ENCODE assay signal across 20 cellular contexts in the genomic region with DNA sequence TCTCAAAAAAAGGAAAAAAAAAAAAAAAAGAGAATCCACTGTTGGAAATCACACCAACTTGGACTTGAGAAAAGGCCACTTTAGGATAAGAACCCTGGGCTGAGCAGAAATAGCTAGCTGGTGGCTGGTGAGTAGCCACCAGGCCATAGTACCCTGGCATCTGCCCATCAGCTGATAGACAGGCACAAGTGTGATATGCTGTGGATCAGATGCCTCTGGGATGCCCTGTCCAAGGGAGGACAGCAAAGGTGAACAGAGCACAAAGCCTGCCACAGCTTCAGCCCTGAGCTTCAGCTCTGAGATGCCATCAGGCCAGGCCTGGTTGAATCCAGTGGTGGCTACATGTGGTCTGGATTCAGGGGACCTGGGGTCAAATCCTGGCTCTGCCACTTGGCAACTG. TPM values are rescaled to one million over a fixed set of nuclear protein-coding genes. Genes with fewer than 3 reads are reported as not detected.
A peak's percentile ranks its signal among the peaks of the same experiment; 100 is the strongest.
DNase-seq lines count a peak whose midpoint lies in the region; ATAC-seq and TF ChIP-seq lines count a peak whose summit lies in the region.
"Had no signal": no experiment of that assay in that cellular context is flagged by ENCODE, and none has a peak within 500 bp of the region (broad histone marks: within the 10 kb centered on the region; RNA-seq: fewer than 3 reads in every experiment).

No MANE protein-coding gene starts in this region.

- intact Hi-C loops in left ventricle myocardium superior (cut with micrococcal nuclease) (no loop called here), psoas muscle (cut with DNase I) (loop anchor here in 1 of 2 donors (5.0 kb wide), 1 partner anchor 38 kb away; no protein-coding TSS in a partner anchor)

- ATAC-seq in left ventricle myocardium superior: peak; percentile 76
- peak; percentile 88 to 93 (median 90) for ATAC-seq in psoas muscle
- no peak for ATAC-seq in HG03342 (IDR thresholded peaks at IDR 0.05; ENCODE audit: unreplicated experiment)
- ATAC-seq: GM12878, GM23338 had no signal

- no peaks in the 10 kb centered on the region for H3K9me3 ChIP-seq in psoas muscle

- no peaks in the 10 kb centered on the region for H3K27me3 ChIP-seq in psoas muscle (ENCODE audit: insufficient read depth in 3 of 3, low read length in 2 of 3)

- H3K27ac ChIP-seq in psoas muscle: peak overlapping the region; percentile 80

- POLR2A ChIA-PET in HEK293T (lab: Yijun Ruan, JAX): no interaction called here

- H3K4me3 ChIP-seq in psoas muscle: no peak overlapping the region
- H3K4me3 ChIP-seq: GM12878, GM23338 had no signal

- no peak for TF ChIP-seq CTCF in psoas muscle (IDR thresholded peaks at IDR 0.05)

- H3K36me3 ChIP-seq in psoas muscle (ENCODE audit: insufficient read depth in 1 of 2, low read depth in 1 of 2): peaks cover 0 to 65% of the 10 kb centered on the region in 2 donors

- peak; percentile 76 for DNase-seq in LHCN-M2 (ENCODE audit: low read depth)
- peak; percentile 9 for DNase-seq in epidermal melanocyte (ENCODE audit: insufficient read length, low spot score)
- DNase-seq in left ventricle myocardium superior: peak; percentile 45
- peak; percentile 59 to 86 for DNase-seq in psoas muscle
- no peak for DNase-seq in HEK293T (ENCODE audit: extremely low spot score)
- no peak for DNase-seq in glomerular visceral epithelial cell (ENCODE audit: extremely low spot score)
- DNase-seq in stimulated activated CD4-positive, alpha-beta T cell treated with anti-CD3 and anti-CD28 coated beads, Interleukin-4, amount 100 ng/mL, for 1 hour: no peak
- DNase-seq: C1 segment of cervical spinal cord; Calu3; CD4-positive, alpha-beta T cell; DMS 273 treated with DMSO at 0.1 percent for 48 hours; H9; HFFc6 had no signal

- CTCF ChIA-PET in HEK293T (lab: Yijun Ruan, JAX): no interaction called here

- peaks cover 55% of the 10 kb centered on the region for H3K4me1 ChIP-seq in psoas muscle

TF ChIP-seq in HEK293T, 16 proteins besides CTCF, POLR2A, EP300 and RAD21:
- TF ChIP-seq BHLHE40 (IDR thresholded peaks at IDR 0.05; ENCODE audit: borderline replicate concordance) (no peak), ZNF384 (IDR thresholded peaks at IDR 0.05) (no peak), L3MBTL2 (conservative IDR thresholded peaks at IDR 0.05) (no peak), LEF1 (IDR thresholded peaks at IDR 0.05; ENCODE audit: borderline replicate concordance) (no peak), HDGF (IDR thresholded peaks at IDR 0.05; ENCODE audit: borderline replicate concordance) (no peak), ARNT (IDR thresholded peaks at IDR 0.05) (no peak), SP1 (IDR thresholded peaks at IDR 0.05) (no peak)

RNA-seq across cellular contexts. Expression of gene SIRT2, which starts 8.7 kb away (rescaled TPM):
- total RNA-seq in LHCN-M2 (2014; rRNA removed) (64.6 and 73.2 TPM in 2 replicates), left ventricle myocardium superior (94.4 TPM), psoas muscle (100 to 1,000 TPM; 133 to 180 (median 147) TPM)
- 62.7 TPM for polyA plus RNA-seq in LHCN-M2 (2012)
- polyA plus RNA-seq in psoas muscle: 100 to 1,000 TPM; 140 to 260 (median 204) TPM

RNA-seq across cellular contexts. Expression of gene NFKBIB, which starts 9.1 kb away (rescaled TPM):
- 20.3 and 21.8 TPM in 2 replicates for total RNA-seq in LHCN-M2 (2014; rRNA removed)
- polyA plus RNA-seq in LHCN-M2 (2012): 18.6 TPM
- total RNA-seq in left ventricle myocardium superior: 14.5 TPM
- 10 to 100 TPM; 21.9 to 41.0 (median 26.6) TPM for total RNA-seq in psoas muscle
- polyA plus RNA-seq in psoas muscle: 100 to 1,000 TPM in 1 of 3 donors, 10 to 100 TPM in 2; 45.5 to 109 (median 50.7) TPM

RNA-seq across cellular contexts. Expression of gene RINL, which starts 12.6 kb away (rescaled TPM):
- total RNA-seq in LHCN-M2 (2014; rRNA removed) (0.34 TPM in 1 of 2 replicates, not detected in the other), left ventricle myocardium superior (4.5 TPM), psoas muscle (1 to 10 TPM; 1.5 to 4.8 (median 2.2) TPM)
- 0.11 TPM for polyA plus RNA-seq in LHCN-M2 (2012)
- 1 to 10 TPM; 2.2 to 3.4 (median 2.2) TPM for polyA plus RNA-seq in psoas muscle

RNA-seq across cellular contexts. Expression of gene CCER2, which starts 21.3 kb away (rescaled TPM):
- total RNA-seq in LHCN-M2 (2014; rRNA removed) (not detected in 2 replicates), left ventricle myocardium superior (not detected), psoas muscle (1 to 10 TPM in 2 of 4 donors, under 1 TPM in 1, not detected in 1; 0.25 to 1.1 (median 1.0) TPM)
- polyA plus RNA-seq in LHCN-M2 (2012): not detected
- under 1 TPM; 0.14 to 0.77 (median 0.21) TPM for polyA plus RNA-seq in psoas muscle
- total RNA-seq: A172, G401, GM23338, HT-29 had no signal
- polyA plus RNA-seq: IgD-negative memory B cell had no signal

RNA-seq across cellular contexts. Expression of gene SARS2, which starts 39.9 kb away (rescaled TPM):
- total RNA-seq in LHCN-M2 (2014; rRNA removed) (29.9 and 35.9 TPM in 2 replicates), left ventricle myocardium superior (13.2 TPM), psoas muscle (10 to 100 TPM; 15.1 to 17.8 (median 16.8) TPM)
- polyA plus RNA-seq in LHCN-M2 (2012): 20.1 TPM
- 10 to 100 TPM; 13.3 to 19.8 (median 17.0) TPM for polyA plus RNA-seq in psoas muscle

Comparison
In these comparisons a context has a peak if more than half of its experiments do, and no peak if none do; other contexts are left out.
1. DNase-seq: peak in LHCN-M2 (single experiment), epidermal melanocyte (single experiment), left ventricle myocardium superior (single experiment) and psoas muscle (2 of 2); none in HEK293T (single experiment), glomerular visceral epithelial cell (single experiment) and stimulated activated CD4-positive, alpha-beta T cell treated with anti-CD3 and anti-CD28 coated beads, Interleukin-4, amount 100 ng/mL, for 1 hour (single experiment).